In genomic region chr7:92595281-92595680, GRCh38 we compare ENCODE assay signal across 16 cellular contexts. TPM values are rescaled to one million over a fixed set of nuclear protein-coding genes. Genes with fewer than 3 reads are reported as not detected.
DNase-seq lines count a peak whose midpoint lies in the region; ATAC-seq, FAIRE-seq and TF ChIP-seq lines count a peak whose summit lies in the region.
"Had no signal": no experiment of that assay in that cellular context is flagged by ENCODE, and none has a peak within 500 bp of the region (broad histone marks: within the 10 kb centered on the region; RNA-seq: fewer than 3 reads in every experiment).

No MANE protein-coding gene starts in this region.

- peak overlapping the region; percentile 58; the same call in 1 of the 2 replicates for H2AFZ ChIP-seq in PC-3 (ENCODE audit: low read length)

- H3K4me1 ChIP-seq in PC-3 (ENCODE audit: insufficient read depth, low read length) (peaks cover 12% of the 10 kb centered on the region), skeletal muscle satellite cell (ENCODE audit: control insufficient read depth, insufficient read depth, low read length) (peaks cover 14% of the 10 kb centered on the region)
- H3K4me1 ChIP-seq: colonic mucosa had no signal

- no TSS peak for BruUV-seq in PC-3 (replicated peaks; lab: Mats Ljungman, UMichigan)

- peak overlapping the region; percentile 44 for H3K27ac Mint-ChIP-seq in activated CD4-positive, alpha-beta T cell treated with anti-CD3 and anti-CD28 coated beads, Interleukin-2, amount 10 ng/mL, durations not matched to agents 24 days and 14 days
- no peak overlapping the region for H3K27ac Mint-ChIP-seq in activated CD4-positive, alpha-beta T cell treated with anti-CD3 and anti-CD28 coated beads, Interleukin-2, amount 10 ng/mL, durations not matched to agents 7 days and 5 days
- H3K27ac Mint-ChIP-seq: activated CD4-positive, alpha-beta T cell treated with anti-CD3 and anti-CD28 coated beads for 36 hours; activated T-cell treated with anti-CD3 and anti-CD28 coated beads, Interleukin-2, amount 50 U/mL, for 24 hours; nephron; type B pancreatic cell had no signal

- CTCF ChIA-PET in activated CD4-positive, alpha-beta T cell treated with anti-CD3 and anti-CD28 coated beads, Interleukin-2, amount 10 ng/mL, durations not matched to agents 7 days and 5 days (lab: Charles Lee) = interaction anchor here (0.6 to 2.6 kb wide), 3 partner anchors 12 to 167 kb away, joined by 3 to 9 read pairs (median 4); no protein-coding TSS in a partner anchor
- CTCF ChIA-PET in PC-3 (lab: Charles Lee) = interaction anchor here (0.5 to 1.0 kb wide), 2 partner anchors 23 to 67 kb away, joined by 3 to 5 read pairs; partner anchors contain the start of genes PEX1 and RBM48

- POLR2A ChIA-PET in activated CD4-positive, alpha-beta T cell treated with anti-CD3 and anti-CD28 coated beads, Interleukin-2, amount 10 ng/mL, durations not matched to agents 7 days and 5 days (lab: Charles Lee) = no interaction called here
- POLR2A ChIA-PET in PC-3 (lab: Charles Lee; ENCODE audit: unreplicated experiment) = interaction anchor here (0.7 kb wide), 2 partner anchors 67 to 80 kb away, joined by 3 read pairs; partner anchors contain the start of genes PEX1 and RBM48

- no peak overlapping the region for H3K9ac ChIP-seq in PC-3 (ENCODE audit: low read length)
- peak overlapping the region; percentile 33 for H3K9ac ChIP-seq in skeletal muscle satellite cell (ENCODE audit: low read depth, low read length)

- H3F3A ChIP-seq in PC-3 (ENCODE audit: low read length, unreplicated experiment) = no peaks in the 10 kb centered on the region

- no peaks in the 10 kb centered on the region for H3K9me2 ChIP-seq in PC-3 (replicated peaks; ENCODE audit: low read length)

- H3K79me2 ChIP-seq in PC-3 (ENCODE audit: low read length) = no peaks in the 10 kb centered on the region

- no peak overlapping the region for H3K4me3 Mint-ChIP-seq in activated CD4-positive, alpha-beta T cell treated with anti-CD3 and anti-CD28 coated beads, Interleukin-2, amount 10 ng/mL, durations not matched to agents 24 days and 14 days
- H3K4me3 Mint-ChIP-seq in activated CD4-positive, alpha-beta T cell treated with anti-CD3 and anti-CD28 coated beads, Interleukin-2, amount 10 ng/mL, durations not matched to agents 7 days and 5 days = no peak overlapping the region
- H3K4me3 Mint-ChIP-seq: activated CD4-positive, alpha-beta T cell treated with anti-CD3 and anti-CD28 coated beads for 36 hours; activated T-cell treated with anti-CD3 and anti-CD28 coated beads, Interleukin-2, amount 50 U/mL, for 24 hours; nephron; type B pancreatic cell had no signal

- H3K27me3 ChIP-seq in PC-3 (ENCODE audit: low read length) (no peaks in the 10 kb centered on the region), bronchial epithelial cell (ENCODE audit: control insufficient read depth, insufficient read depth, low read length) (no peaks in the 10 kb centered on the region), skeletal muscle satellite cell (ENCODE audit: control insufficient read depth, insufficient read depth, low read length) (no peaks in the 10 kb centered on the region)
- H3K27me3 ChIP-seq: colonic mucosa had no signal

- no peak for FAIRE-seq in bronchial epithelial cell (lab: Jason Lieb, UNC)

- peak; percentile 70 for ATAC-seq in PC-3
- no peak for ATAC-seq in left colon
- no peak for ATAC-seq in omental fat pad (ENCODE audit: low FRiP score)
- ATAC-seq: activated CD4-positive, alpha-beta T cell treated with anti-CD3 and anti-CD28 coated beads for 36 hours had no signal

- H3K36me3 Mint-ChIP-seq in activated CD4-positive, alpha-beta T cell treated with anti-CD3 and anti-CD28 coated beads, Interleukin-2, amount 10 ng/mL, durations not matched to agents 24 days and 14 days (ENCODE audit: low read depth) = no peaks in the 10 kb centered on the region
- H3K36me3 Mint-ChIP-seq in activated CD4-positive, alpha-beta T cell treated with anti-CD3 and anti-CD28 coated beads, Interleukin-2, amount 10 ng/mL, durations not matched to agents 7 days and 5 days (ENCODE audit: low read depth) = no peaks in the 10 kb centered on the region
- H3K36me3 Mint-ChIP-seq: type B pancreatic cell had no signal

- intact Hi-C loops in activated CD4-positive, alpha-beta T cell treated with anti-CD3 and anti-CD28 coated beads, Interleukin-2, amount 10 ng/mL, durations not matched to agents 24 days and 14 days (cut with micrococcal nuclease) = no loop called here
- intact Hi-C loops in PC-3 (cut with micrococcal nuclease) = loop anchor here (5.0 kb wide), 1 partner anchor 68 kb away; the partner anchor contains the start of genes PEX1 and RBM48
- intact Hi-C loops in left colon (cut with DNase I, micrococcal nuclease) = no loop called here

- no peaks in the 10 kb centered on the region for H3K27me3 Mint-ChIP-seq in activated CD4-positive, alpha-beta T cell treated with anti-CD3 and anti-CD28 coated beads, Interleukin-2, amount 10 ng/mL, durations not matched to agents 24 days and 14 days
- H3K27me3 Mint-ChIP-seq in activated CD4-positive, alpha-beta T cell treated with anti-CD3 and anti-CD28 coated beads, Interleukin-2, amount 10 ng/mL, durations not matched to agents 7 days and 5 days = peaks cover 5% of the 10 kb centered on the region
- H3K27me3 Mint-ChIP-seq: activated T-cell treated with anti-CD3 and anti-CD28 coated beads, Interleukin-2, amount 50 U/mL, for 24 hours had no signal

- peak overlapping the region; percentile 36; the same call in 1 of the 2 replicates for H3K4me3 ChIP-seq in PC-3 (ENCODE audit: low read length)
- H3K4me3 ChIP-seq in bronchial epithelial cell (ENCODE audit: low read depth, low read length) = no peak overlapping the region
- no peak overlapping the region for H3K4me3 ChIP-seq in skeletal muscle satellite cell (ENCODE audit: low read length)
- H3K4me3 ChIP-seq: colonic mucosa had no signal

- H3K27ac ChIP-seq in PC-3 (ENCODE audit: low read length) = peak overlapping the region; percentile 64
- H3K27ac ChIP-seq: colonic mucosa had no signal

- H3K9me3 ChIP-seq in PC-3 (ENCODE audit: low read length) (no peaks in the 10 kb centered on the region), skeletal muscle satellite cell (replicated peaks; ENCODE audit: low read length) (no peaks in the 10 kb centered on the region)
- H3K9me3 ChIP-seq: colonic mucosa had no signal

- DNase-seq in activated CD4-positive, alpha-beta T cell treated with anti-CD3 and anti-CD28 coated beads, Interleukin-2, amount 10 ng/mL, durations not matched to agents 24 days and 14 days = no peak
- DNase-seq in activated CD4-positive, alpha-beta T cell treated with anti-CD3 and anti-CD28 coated beads, Interleukin-2, amount 10 ng/mL, durations not matched to agents 7 days and 5 days = no peak
- DNase-seq in PC-3 (peak; percentile 79), bronchial epithelial cell (ENCODE audit: low read depth) (peak; percentile 35), left colon (no peak), medulla oblongata (ENCODE audit: extremely low spot score) (no peak), omental fat pad (ENCODE audit: low spot score) (no peak)
- DNase-seq: 8988T; activated CD4-positive, alpha-beta T cell treated with anti-CD3 and anti-CD28 coated beads for 36 hours; activated T-cell treated with anti-CD3 and anti-CD28 coated beads, Interleukin-2, amount 50 U/mL, for 24 hours; colonic mucosa; NCI-H1694; stimulated activated CD4-positive, alpha-beta T cell treated with anti-CD3 and anti-CD28 coated beads, Interleukin-2, amount 100 ng/mL, for 24 hours had no signal

- H3K36me3 ChIP-seq in PC-3 (ENCODE audit: low read depth, low read length) (no peaks in the 10 kb centered on the region), bronchial epithelial cell (ENCODE audit: control insufficient read depth, insufficient read depth, low read length) (no peaks in the 10 kb centered on the region), skeletal muscle satellite cell (ENCODE audit: insufficient read depth, low read length) (no peaks in the 10 kb centered on the region)
- H3K36me3 ChIP-seq: colonic mucosa had no signal

- H4K20me1 ChIP-seq in PC-3 (ENCODE audit: low read length) = no peaks in the 10 kb centered on the region

- TF ChIP-seq CTCF in PC-3 (conservative IDR thresholded peaks at IDR 0.05; ENCODE audit: low read depth, low read length) (no peak), bronchial epithelial cell (IDR thresholded peaks at IDR 0.05; ENCODE audit: insufficient read depth, low read length, severe bottlenecking) (no peak), omental fat pad (IDR thresholded peaks at IDR 0.05) (no peak)

- H3K4me1 Mint-ChIP-seq in activated CD4-positive, alpha-beta T cell treated with anti-CD3 and anti-CD28 coated beads, Interleukin-2, amount 10 ng/mL, durations not matched to agents 24 days and 14 days = peaks cover 8% of the 10 kb centered on the region
- peaks cover 11% of the 10 kb centered on the region for H3K4me1 Mint-ChIP-seq in activated CD4-positive, alpha-beta T cell treated with anti-CD3 and anti-CD28 coated beads, Interleukin-2, amount 10 ng/mL, durations not matched to agents 7 days and 5 days
- H3K4me1 Mint-ChIP-seq: nephron had no signal

- H3K9me3 Mint-ChIP-seq in activated CD4-positive, alpha-beta T cell treated with anti-CD3 and anti-CD28 coated beads, Interleukin-2, amount 10 ng/mL, durations not matched to agents 24 days and 14 days = no peaks in the 10 kb centered on the region
- H3K9me3 Mint-ChIP-seq in activated CD4-positive, alpha-beta T cell treated with anti-CD3 and anti-CD28 coated beads, Interleukin-2, amount 10 ng/mL, durations not matched to agents 7 days and 5 days = no peaks in the 10 kb centered on the region
- H3K9me3 Mint-ChIP-seq: activated T-cell treated with anti-CD3 and anti-CD28 coated beads, Interleukin-2, amount 50 U/mL, for 24 hours; nephron; type B pancreatic cell had no signal

- H3K4me2 ChIP-seq in PC-3 (ENCODE audit: low read length) (peak overlapping the region; percentile 69), skeletal muscle satellite cell (ENCODE audit: low read length) (peak overlapping the region; percentile 20)

RNA-seq across cellular contexts. Expression of gene FAM133B, which starts 5.1 kb away (rescaled TPM):
- 35.5 and 39.8 TPM in 2 replicates for total RNA-seq in activated CD4-positive, alpha-beta T cell treated with anti-CD3 and anti-CD28 coated beads, Interleukin-2, amount 10 ng/mL, durations not matched to agents 24 days and 14 days
- 10 to 100 TPM; 30.3 to 34.0 TPM for total RNA-seq in activated CD4-positive, alpha-beta T cell treated with anti-CD3 and anti-CD28 coated beads, Interleukin-2, amount 10 ng/mL, durations not matched to agents 7 days and 5 days
- 22.6 and 25.9 TPM in 2 replicates for total RNA-seq in PC-3 (2014; rRNA removed)
- total RNA-seq in bronchial epithelial cell = 11.1 and 19.8 TPM in 2 replicates
- 11.8 and 14.7 TPM in 2 replicates for total RNA-seq in skeletal muscle satellite cell (2012; rRNA removed)
- total RNA-seq in left colon = 10 to 100 TPM; 17.9 to 19.8 TPM
- 10 to 100 TPM; 16.6 to 36.7 (median 24.2) TPM for total RNA-seq in omental fat pad

Comparison
In these comparisons a context has a peak if more than half of its experiments do, and no peak if none do; other contexts are left out.
1. DNase-seq: peak in PC-3 (single experiment) and bronchial epithelial cell (single experiment); none in activated CD4-positive, alpha-beta T cell treated with anti-CD3 and anti-CD28 coated beads, Interleukin-2, amount 10 ng/mL, durations not matched to agents 24 days and 14 days (single experiment), activated CD4-positive, alpha-beta T cell treated with anti-CD3 and anti-CD28 coated beads, Interleukin-2, amount 10 ng/mL, durations not matched to agents 7 days and 5 days (single experiment), left colon (0 of 2), medulla oblongata (single experiment) and omental fat pad (single experiment).